Comparison of ENCODE assay signal across 1 cellular context in genomic region chr16:46688657-46689491, GRCh38.
A peak's percentile ranks its signal among the peaks of the same experiment; 100 is the strongest.
TF ChIP-seq lines count a peak whose summit lies in the region.

VPS35 (minus strand) TSS chr16:46689178; CDS start chr16:46689133, 45 bp downstream.

TF ChIP-seq in HepG2, 621 proteins besides CTCF, POLR2A, EP300 and RAD21 (continued from another document and continues in another):
- TF ChIP-seq ATF6 (CRISPR knock-in tag; conservative IDR thresholded peaks at IDR 0.05) (peak; percentile 82; the same call in 1 of the 2 replicates), FOXO4 (CRISPR knock-in tag; conservative IDR thresholded peaks at IDR 0.05) (no peak), NFKBIZ (CRISPR knock-in tag; IDR thresholded peaks at IDR 0.05) (0 out of 2 replicates have a peak, but pooled peaks have one; percentile 46), SKI (IDR thresholded peaks at IDR 0.05; ENCODE audit: partially characterized antibody) (no peak), IKZF1 (IDR thresholded peaks at IDR 0.05) (no peak), BCL3 (CRISPR knock-in tag; IDR thresholded peaks at IDR 0.05) (peak; percentile 93), NR0B2 (CRISPR knock-in tag; IDR thresholded peaks at IDR 0.05) (peak; percentile 61; the same call in 1 of the 2 replicates), ZNF343 (CRISPR knock-in tag; IDR thresholded peaks at IDR 0.05) (no peak; the same call in 1 of the 2 replicates), ELF1 (CRISPR knock-in tag; IDR thresholded peaks at IDR 0.05) (peak; percentile 23), HDAC2 (CRISPR knock-in tag; IDR thresholded peaks at IDR 0.05) (no peak), ZNF577 (CRISPR knock-in tag; IDR thresholded peaks at IDR 0.05; ENCODE audit: borderline replicate concordance, low read depth) (no peak), ZNF253 (CRISPR knock-in tag; IDR thresholded peaks at IDR 0.05; ENCODE audit: borderline replicate concordance) (no peak; the same call in 1 of the 2 replicates), ZNF547 (CRISPR knock-in tag; IDR thresholded peaks at IDR 0.05) (no peak; the same call in none of the 2 replicates), ZNF446 (CRISPR knock-in tag; IDR thresholded peaks at IDR 0.05) (peak; percentile 90; the same call in 1 of the 2 replicates), ZNF337 (CRISPR knock-in tag; IDR thresholded peaks at IDR 0.05; ENCODE audit: borderline replicate concordance, low read depth) (no peak), TMF1 (CRISPR knock-in tag; IDR thresholded peaks at IDR 0.05; ENCODE audit: low read depth) (no peak), ZNF160 (CRISPR knock-in tag; IDR thresholded peaks at IDR 0.05) (peak; percentile 51; the same call in 1 of the 2 replicates), CBFB (CRISPR knock-in tag; IDR thresholded peaks at IDR 0.05) (peak; percentile 43; the same call in 1 of the 2 replicates), AFF4 (CRISPR knock-in tag; IDR thresholded peaks at IDR 0.05) (0 out of 2 replicates have a peak, but pooled peaks have one; percentile 63), SP4 (CRISPR knock-in tag; IDR thresholded peaks at IDR 0.05) (peak; percentile 96), TIGD3 (CRISPR knock-in tag; IDR thresholded peaks at IDR 0.05; ENCODE audit: borderline replicate concordance) (no peak; the same call in 1 of the 2 replicates), ZNF282 (IDR thresholded peaks at IDR 0.05; ENCODE audit: partially characterized antibody) (no peak), ZNF589 (CRISPR knock-in tag; conservative IDR thresholded peaks at IDR 0.05) (no peak), XRCC5 (optimal IDR thresholded peaks at IDR 0.05; ENCODE audit: low read length) (no peak), GMEB1 (CRISPR knock-in tag; IDR thresholded peaks at IDR 0.05; ENCODE audit: borderline replicate concordance) (peak; percentile 84), SKIL (CRISPR knock-in tag; IDR thresholded peaks at IDR 0.05; ENCODE audit: borderline replicate concordance) (no peak), NFIB (CRISPR knock-in tag; IDR thresholded peaks at IDR 0.05; ENCODE audit: borderline replicate concordance) (no peak), ZFY (CRISPR knock-in tag; IDR thresholded peaks at IDR 0.05) (peak; percentile 91), PAXIP1 (CRISPR knock-in tag; conservative IDR thresholded peaks at IDR 0.05) (peak; percentile 36), TFAP4 (IDR thresholded peaks at IDR 0.05; ENCODE audit: borderline replicate concordance, low read depth) (no peak; the same call in 1 of the 2 replicates), ZNF644 (CRISPR knock-in tag; IDR thresholded peaks at IDR 0.05; ENCODE audit: low read depth) (peak; percentile 7; the same call in 1 of the 2 replicates)
